ENCODE assay signal across 25 cellular contexts in the genomic region with DNA sequence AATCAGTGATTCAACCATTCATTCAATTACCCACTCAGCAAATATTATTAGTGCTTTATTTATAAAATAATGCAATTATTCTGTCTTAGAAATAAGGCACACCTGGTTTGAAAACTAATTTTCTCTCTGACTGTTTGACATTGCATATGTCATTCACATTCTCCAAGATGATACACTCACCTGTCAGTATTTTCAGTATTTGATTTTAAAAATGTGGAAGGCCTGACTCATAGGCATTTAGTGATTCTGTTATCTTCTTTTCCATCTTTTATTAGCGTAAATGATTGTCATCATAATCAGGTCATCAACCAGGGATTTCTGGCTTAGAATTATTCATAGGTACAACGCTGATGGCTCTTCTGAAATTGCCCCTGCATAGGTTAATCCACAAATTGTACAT.
"Had no signal": no experiment of that assay in that cellular context is flagged by ENCODE, and none has a peak within 500 bp of the region (broad histone marks: within the 10 kb centered on the region; RNA-seq: fewer than 3 reads in every experiment).

No MANE protein-coding gene starts in this region.

- H3K9me3 ChIP-seq: colonic mucosa, esophagus muscularis mucosa, esophagus squamous epithelium, gastrocnemius medialis, gastroesophageal sphincter, heart left ventricle, heart right ventricle had no signal

- H3K36me3 ChIP-seq: colonic mucosa, esophagus muscularis mucosa, esophagus squamous epithelium, gastrocnemius medialis, gastroesophageal sphincter, heart left ventricle, heart right ventricle had no signal

- H3K4me3 Mint-ChIP-seq: dendritic cell treated with granulocyte-macrophage colony-stimulating factor and Interleukin-4, amounts not matched to agents 40 ng/mL and 50 ng/mL, for 4 days; effector memory CD8-positive, alpha-beta T cell; endodermal cell had no signal

- H3K27ac ChIP-seq: colonic mucosa, coronary artery, dorsolateral prefrontal cortex, epithelial cell of prostate, esophagus muscularis mucosa, esophagus squamous epithelium, foreskin keratinocyte, gastrocnemius medialis, gastroesophageal sphincter, heart left ventricle, heart right ventricle had no signal

- H3K27me3 ChIP-seq: colonic mucosa, dorsolateral prefrontal cortex, esophagus muscularis mucosa, esophagus squamous epithelium, foreskin keratinocyte, gastrocnemius medialis, gastroesophageal sphincter, heart left ventricle, heart right ventricle had no signal

- ATAC-seq: effector memory CD8-positive, alpha-beta T cell; esophagus mucosa; foreskin keratinocyte; gastrocnemius medialis; gastroesophageal sphincter; heart left ventricle; heart right ventricle had no signal

- H3K4me3 ChIP-seq: colonic mucosa, coronary artery, dorsolateral prefrontal cortex, esophagus muscularis mucosa, esophagus squamous epithelium, gastrocnemius medialis, gastroesophageal sphincter, heart left ventricle, heart right ventricle had no signal

- H3K27me3 Mint-ChIP-seq: dendritic cell treated with granulocyte-macrophage colony-stimulating factor and Interleukin-4, amounts not matched to agents 40 ng/mL and 50 ng/mL, for 4 days; effector memory CD8-positive, alpha-beta T cell had no signal

- H3K27ac Mint-ChIP-seq: dendritic cell treated with granulocyte-macrophage colony-stimulating factor and Interleukin-4, amounts not matched to agents 40 ng/mL and 50 ng/mL, for 4 days; effector memory CD8-positive, alpha-beta T cell; endodermal cell had no signal

- H3K4me1 ChIP-seq: colonic mucosa, esophagus muscularis mucosa, esophagus squamous epithelium, foreskin keratinocyte, gastrocnemius medialis, gastroesophageal sphincter, heart right ventricle had no signal

- H3K9me3 Mint-ChIP-seq: endodermal cell had no signal

- H3K4me1 Mint-ChIP-seq: endodermal cell had no signal

- DNase-seq: colonic mucosa; cortex of kidney; dermis blood vessel endothelial cell; dorsolateral prefrontal cortex; effector CD4-positive, alpha-beta T cell; effector CD8-positive, alpha-beta T cell; effector memory CD4-positive, alpha-beta T cell; effector memory CD8-positive, alpha-beta T cell; endodermal cell; erythroblast; esophagus squamous epithelium; foreskin fibroblast; foreskin melanocyte; gastrocnemius medialis; glutamatergic neuron; head of caudate nucleus; heart left ventricle; heart right ventricle had no signal
